9 cellular contexts compared by ENCODE assay signal in genomic region chr9:16705121-16705604, GRCh38.
DNase-seq lines count a peak whose midpoint lies in the region; ATAC-seq and TF ChIP-seq lines count a peak whose summit lies in the region.
"Had no signal": no experiment of that assay in that cellular context is flagged by ENCODE, and none has a peak within 500 bp of the region (broad histone marks: within the 10 kb centered on the region; RNA-seq: fewer than 3 reads in every experiment).

No MANE protein-coding gene starts in this region.

- peak; percentile 66 for TF ChIP-seq EP300 in transverse colon (IDR thresholded peaks at IDR 0.05; ENCODE audit: low read depth)

- H3K4me3 ChIP-seq in colonic mucosa (no peak overlapping the region), transverse colon (peak overlapping the region in 1 of 4 donors; percentile 39)
- H3K4me3 ChIP-seq: BLaER1 treated with 17β-estradiol and CSF1 and Interleukin-3, amounts not matched to agents 10 nM and 100 nM had no signal

- TF ChIP-seq POLR2A in transverse colon (IDR thresholded peaks at IDR 0.05), result no peak

- H3K27ac ChIP-seq in colonic mucosa, result peak overlapping the region; percentile 65
- H3K27ac ChIP-seq in transverse colon, result peak overlapping the region; percentile 80 to 90 (median 82)
- H3K27ac ChIP-seq: BLaER1 treated with 17β-estradiol and CSF1 and Interleukin-3, amounts not matched to agents 10 nM and 100 nM had no signal

- in situ Hi-C loops in transverse colon (cut with MboI; ENCODE audit: low pct_ligation_motif_present in 1 of 4, low pct_unique_long_range_greater_than_20kb in 1 of 4, low sequenced_read_pairs in 3 of 4), result no loop called here

- no peaks in the 10 kb centered on the region for H3K9me3 ChIP-seq in colonic mucosa
- H3K9me3 ChIP-seq in transverse colon, result no peaks in the 10 kb centered on the region
- H3K9me3 ChIP-seq: BLaER1 treated with 17β-estradiol and CSF1 and Interleukin-3, amounts not matched to agents 10 nM and 100 nM had no signal

- peak; percentile 27 for ATAC-seq in left lobe of liver
- no peak for ATAC-seq in GM21360 (IDR thresholded peaks at IDR 0.05; ENCODE audit: unreplicated experiment)
- ATAC-seq in GM19452 (IDR thresholded peaks at IDR 0.05; ENCODE audit: unreplicated experiment), result no peak

- 41 to 58% methylated on average over 2 to 9 of the region's 9 CpGs for WGBS in transverse colon (ENCODE audit: low coverage in 1 of 2), 2 donors

- DNase-seq in NCI-H2196 (lab: John Stamatoyannopoulos, UW; ENCODE audit: unreplicated experiment) (peak; percentile 59), NCI-H2196 treated with DMSO at 0.1 percent for 48 hours (lab: John Stamatoyannopoulos, UW; ENCODE audit: unreplicated experiment) (no peak), colonic mucosa (peak; percentile 42), left lobe of liver (ENCODE audit: low spot score) (peak; percentile 49), transverse colon (peak; percentile 66)
- no peak for DNase-seq in stimulated activated CD4-positive, alpha-beta T cell treated with anti-CD3 and anti-CD28 coated beads, Interleukin-4, amount 100 ng/mL, for 24 hours

- TF ChIP-seq CTCF in colonic mucosa (IDR thresholded peaks at IDR 0.05), result no peak
- TF ChIP-seq CTCF in transverse colon (IDR thresholded peaks at IDR 0.05), result no peak

- H3K36me3 ChIP-seq in colonic mucosa (no peaks in the 10 kb centered on the region), transverse colon (no peaks in the 10 kb centered on the region)
- H3K36me3 ChIP-seq: BLaER1 treated with 17β-estradiol and CSF1 and Interleukin-3, amounts not matched to agents 10 nM and 100 nM had no signal

- intact Hi-C loops in colonic mucosa (cut with DNase I), result loop anchor here (10.0 kb wide), 1 partner anchor 520 kb away; no protein-coding TSS in a partner anchor
- intact Hi-C loops in transverse colon (cut with DNase I; ENCODE audit: low total_unique reads), result no loop called here

- no peak overlapping the region for H3K9ac ChIP-seq in colonic mucosa (ENCODE audit: low read depth in 2 of 2, low read length in 2 of 2)
- H3K9ac ChIP-seq: BLaER1 treated with 17β-estradiol and CSF1 and Interleukin-3, amounts not matched to agents 10 nM and 100 nM had no signal

- H3K27me3 ChIP-seq in colonic mucosa (no peaks in the 10 kb centered on the region), transverse colon (no peaks in the 10 kb centered on the region)
- H3K27me3 ChIP-seq: BLaER1 treated with 17β-estradiol and CSF1 and Interleukin-3, amounts not matched to agents 10 nM and 100 nM had no signal

- H3K4me1 ChIP-seq in colonic mucosa (no peaks in the 10 kb centered on the region), transverse colon (peaks cover 0 to 38% (median 8%) of the 10 kb centered on the region in 4 donors)

Comparison
In these comparisons a context has a peak if more than half of its experiments do, and no peak if none do; other contexts are left out.
1. DNase-seq: peak in NCI-H2196 (single experiment), colonic mucosa (single experiment), left lobe of liver (single experiment) and transverse colon (single experiment); none in NCI-H2196 treated with DMSO at 0.1 percent for 48 hours (single experiment) and stimulated activated CD4-positive, alpha-beta T cell treated with anti-CD3 and anti-CD28 coated beads, Interleukin-4, amount 100 ng/mL, for 24 hours (single experiment).